Comparison of ENCODE assay signal across 8 cellular contexts in the genomic region with DNA sequence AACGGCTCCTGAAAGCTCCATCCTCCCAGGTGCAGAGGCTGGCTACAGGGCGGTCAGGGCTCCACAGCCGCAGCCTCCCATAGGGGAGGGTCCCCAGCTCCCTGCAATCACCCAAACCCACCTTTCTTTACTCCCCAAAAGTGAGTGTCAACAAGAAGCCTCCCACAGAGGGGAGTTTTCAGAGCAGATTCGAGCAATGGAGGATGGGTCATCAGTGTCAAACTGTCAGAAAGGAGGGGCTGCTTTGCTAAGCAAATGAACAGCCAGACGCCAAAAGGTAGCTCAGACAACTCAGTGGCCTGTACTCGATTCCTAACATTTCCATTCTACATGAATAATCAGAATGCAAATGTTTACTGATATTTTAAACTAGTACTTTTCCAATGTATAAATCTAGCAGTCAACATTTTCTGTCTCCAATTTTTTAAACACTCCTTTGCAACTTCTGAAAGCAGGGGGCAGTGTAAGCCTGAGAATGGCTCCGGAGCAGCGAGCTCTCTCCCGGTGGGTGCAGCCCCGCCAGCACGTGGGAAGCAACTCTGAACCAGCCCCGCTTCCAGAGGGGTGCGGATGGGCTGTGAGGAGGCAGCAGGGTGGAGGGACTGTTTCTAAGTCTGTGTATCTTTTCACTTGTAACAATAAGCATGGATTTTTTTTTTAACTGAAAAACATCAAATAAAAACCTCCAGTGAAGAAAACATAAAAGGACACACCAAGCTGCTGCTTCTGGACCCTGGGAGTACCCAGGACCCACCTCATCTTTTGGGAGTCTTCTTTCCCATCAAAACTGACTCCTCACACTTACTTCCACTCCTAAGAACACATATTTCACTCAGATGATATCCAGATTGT. TPM values are rescaled to one million over a fixed set of nuclear protein-coding genes. Genes with fewer than 3 reads are reported as not detected.
A peak's percentile ranks its signal among the peaks of the same experiment; 100 is the strongest.
DNase-seq lines count a peak whose midpoint lies in the region; ATAC-seq, FAIRE-seq and TF ChIP-seq lines count a peak whose summit lies in the region.

No MANE protein-coding gene starts in this region.

- no peaks in the 10 kb centered on the region for H3K9me1 ChIP-seq in endothelial cell of umbilical vein (replicated peaks; ENCODE audit: control insufficient read depth, extremely low read depth, insufficient read depth, low read length)

- H4K20me1 ChIP-seq in endothelial cell of umbilical vein (replicated peaks; ENCODE audit: control insufficient read depth, extremely low read depth, insufficient read depth, low read length), result no peaks in the 10 kb centered on the region

- dilution Hi-C loops in endothelial cell of umbilical vein (cut with MboI; ENCODE audit: extremely low pct_ligation_motif_present, low sequenced_read_pairs), result no loop called here

- peak; percentile 46 to 58 for TF ChIP-seq CTCF in endothelial cell of umbilical vein (IDR thresholded peaks at IDR 0.05; ENCODE audit: extremely low read depth in 1 of 2, insufficient read depth in 1 of 2, low read depth in 1 of 2, low read length in 2 of 2)

- peak overlapping the region; percentile 15 for H3K27ac Mint-ChIP-seq in stimulated activated naive B cell treated with anti-CD40 and anti-IgM and Interleukin-4, amounts not matched to agents 10 μg/mL and 1 μg/mL and 100 μg/mL, for 72 hours

- no peaks in the 10 kb centered on the region for H3K4me1 ChIP-seq in endothelial cell of umbilical vein (ENCODE audit: control insufficient read depth, extremely low read depth, insufficient read depth, low read length)

- H3K4me3 ChIP-seq in endothelial cell of umbilical vein (replicated peaks in 1 of 3; ENCODE audit: insufficient read depth in 1 of 3, low read depth in 1 of 3, low read length in 3 of 3), result no peak overlapping the region

- no peak overlapping the region for H2AFZ ChIP-seq in endothelial cell of umbilical vein (ENCODE audit: low read depth, low read length)

- CTCF ChIA-PET in endothelial cell of umbilical vein (lab: Charles Lee), result interaction anchor here (0.5 to 2.4 kb wide), 36 partner anchors 9 to 606 kb away, joined by 3 to 75 read pairs (median 4); a partner anchor contains a TSS

- H3K4me1 Mint-ChIP-seq in stimulated activated naive B cell treated with anti-CD40 and anti-IgM and Interleukin-4, amounts not matched to agents 10 μg/mL and 1 μg/mL and 100 μg/mL, for 72 hours, result peaks cover 8 to 14% of the 10 kb centered on the region in 2 donors

- no peak overlapping the region for H3K4me2 ChIP-seq in endothelial cell of umbilical vein (ENCODE audit: insufficient read depth, low read length)

- intact Hi-C loops in endothelial cell of umbilical vein (cut with micrococcal nuclease), result loop anchor here (1.0 to 10.0 kb wide), 7 partner anchors 52 to 292 kb away; a partner anchor contains a TSS

- BruUV-seq in endothelial cell of umbilical vein (replicated peaks; lab: Mats Ljungman, UMichigan), result no TSS peak

- H3K36me3 Mint-ChIP-seq in stimulated activated naive B cell treated with anti-CD40 and anti-IgM and Interleukin-4, amounts not matched to agents 10 μg/mL and 1 μg/mL and 100 μg/mL, for 72 hours, result peaks cover 17 to 34% of the 10 kb centered on the region in 2 donors

- H3K27me3 ChIP-seq in endothelial cell of umbilical vein (ENCODE audit: control insufficient read depth in 2 of 2, insufficient read depth in 2 of 2, low read length in 2 of 2), result no peaks in the 10 kb centered on the region

- peak; percentile 34 for DNase-seq in A172 (ENCODE audit: low spot score)
- DNase-seq in GM12892 (ENCODE audit: insufficient read length), result peak; percentile 73
- peak; percentile 66 for DNase-seq in NCI-H82 (lab: John Stamatoyannopoulos, UW)
- DNase-seq in activated CD8-positive, alpha-beta memory T cell treated with anti-CD3 and anti-CD28 coated beads, Interleukin-2, amount 50 U/mL, for 1 hour (ENCODE audit: extremely low read depth), result peak; percentile 25
- DNase-seq in endothelial cell of umbilical vein (ENCODE audit: low read depth, low spot score), result peak; percentile 59
- DNase-seq in middle frontal gyrus (ENCODE audit: extremely low spot score, low spot score), result peak; percentile 20
- peak; percentile 24 for DNase-seq in stimulated activated naive B cell treated with anti-CD40 and anti-IgM and Interleukin-4, amounts not matched to agents 10 μg/mL and 1 μg/mL and 100 μg/mL, for 72 hours
- no peak for DNase-seq in mesenteric fat pad (ENCODE audit: low spot score)

- FAIRE-seq in GM12892 (lab: Jason Lieb, UNC) (peak; percentile 30), endothelial cell of umbilical vein (lab: Jason Lieb, UNC) (peak; percentile 35)

- peaks cover 6% of the 10 kb centered on the region for H3K79me2 ChIP-seq in endothelial cell of umbilical vein (ENCODE audit: control insufficient read depth, insufficient read depth, low read length)

- H3K27ac ChIP-seq in endothelial cell of umbilical vein (ENCODE audit: insufficient read depth, low read depth, low read length), result no peak overlapping the region

- H3K36me3 ChIP-seq in endothelial cell of umbilical vein (ENCODE audit: control insufficient read depth in 2 of 2, extremely low read depth in 1 of 2, insufficient read depth in 2 of 2, low read length in 2 of 2), result peaks cover 7 to 26% of the 10 kb centered on the region in 2 experiments

- POLR2A ChIA-PET in endothelial cell of umbilical vein (lab: Charles Lee), result no interaction called here

- no peaks in the 10 kb centered on the region for H3K9me3 ChIP-seq in endothelial cell of umbilical vein (replicated peaks; ENCODE audit: control insufficient read depth, insufficient read depth, low read length)

- no peak for TF ChIP-seq POLR2A in GM12892 (IDR thresholded peaks at IDR 0.05; ENCODE audit: low read depth, low read length)
- no peak for TF ChIP-seq POLR2A in endothelial cell of umbilical vein (IDR thresholded peaks at IDR 0.05; ENCODE audit: low read depth, low read length)

- H3K27me3 Mint-ChIP-seq in stimulated activated naive B cell treated with anti-CD40 and anti-IgM and Interleukin-4, amounts not matched to agents 10 μg/mL and 1 μg/mL and 100 μg/mL, for 72 hours, result no peaks in the 10 kb centered on the region

- H3K9ac ChIP-seq in endothelial cell of umbilical vein (replicated peaks; ENCODE audit: extremely low read depth, insufficient read depth, low read length), result no peak overlapping the region

- ATAC-seq in stimulated activated naive B cell treated with anti-CD40 and anti-IgM and Interleukin-4, amounts not matched to agents 10 μg/mL and 1 μg/mL and 100 μg/mL, for 72 hours (replicated peaks), result peak; percentile 74 to 88

- H3K9me3 Mint-ChIP-seq in stimulated activated naive B cell treated with anti-CD40 and anti-IgM and Interleukin-4, amounts not matched to agents 10 μg/mL and 1 μg/mL and 100 μg/mL, for 72 hours, result no peaks in the 10 kb centered on the region

- no peak overlapping the region for H3K4me3 Mint-ChIP-seq in stimulated activated naive B cell treated with anti-CD40 and anti-IgM and Interleukin-4, amounts not matched to agents 10 μg/mL and 1 μg/mL and 100 μg/mL, for 72 hours

TF ChIP-seq in endothelial cell of umbilical vein, 7 proteins besides CTCF, POLR2A, EP300 and RAD21:
- TF ChIP-seq, protein P1, sequence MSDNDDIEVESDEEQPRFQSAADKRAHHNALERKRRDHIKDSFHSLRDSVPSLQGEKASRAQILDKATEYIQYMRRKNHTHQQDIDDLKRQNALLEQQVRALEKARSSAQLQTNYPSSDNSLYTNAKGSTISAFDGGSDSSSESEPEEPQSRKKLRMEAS (IDR thresholded peaks at IDR 0.05; ENCODE audit: insufficient read depth, insufficient read length), result peak; percentile 47
- TF ChIP-seq JUN (IDR thresholded peaks at IDR 0.05; ENCODE audit: borderline replicate concordance, insufficient read depth, insufficient read length, low read depth), result no peak

RNA-seq across cellular contexts. Expression of a gene that starts 54.9 kb away (rescaled TPM):
- 5.1 TPM in 2 replicates for total RNA-seq in A172 (2014; rRNA removed; shearing (Covaris generic))
- polyA plus RNA-seq in GM12892 (2012; ENCODE audit: missing spikeins), result 7.8 TPM
- total RNA-seq in endothelial cell of umbilical vein (15.2 and 19.5 TPM in 2 replicates), mesenteric fat pad (13.0 TPM)
- polyA plus RNA-seq in endothelial cell of umbilical vein, result 5.8 and 6.1 TPM in 2 replicates
- 4.3 and 5.8 TPM in 2 replicates for polyA plus RNA-seq in endothelial cell of umbilical vein (2011; cell fraction: cytosol; rRNA removed)
- 11.8 and 18.9 TPM in 2 replicates for polyA plus RNA-seq in endothelial cell of umbilical vein (2011; cell fraction: nucleus; rRNA removed)
- polyA plus RNA-seq in endothelial cell of umbilical vein (2012), result 12.6 and 18.5 TPM in 2 replicates
- 4.5 and 5.4 TPM in 2 replicates for polyA minus RNA-seq in endothelial cell of umbilical vein
- polyA minus RNA-seq in endothelial cell of umbilical vein (2011; cell fraction: cytosol; rRNA and poly(A)+ RNA removed), result 39.3 TPM
- polyA minus RNA-seq in endothelial cell of umbilical vein (2011; cell fraction: nucleus; rRNA and poly(A)+ RNA removed), result 6.8 and 9.2 TPM in 2 replicates
